Comparison of ENCODE assay signal across 18 cellular contexts in genomic region chr17:42065201-42065600, GRCh38. TPM values are rescaled to one million over a fixed set of nuclear protein-coding genes. Genes with fewer than 3 reads are reported as not detected.
DNase-seq lines count a peak whose midpoint lies in the region; ATAC-seq and TF ChIP-seq lines count a peak whose summit lies in the region.
"Had no signal": no experiment of that assay in that cellular context is flagged by ENCODE, and none has a peak within 500 bp of the region (broad histone marks: within the 10 kb centered on the region; RNA-seq: fewer than 3 reads in every experiment).

No MANE protein-coding gene starts in this region.

- 0 out of 22 replicates have a peak overlapping the region, but pooled peaks of 1 of the 11 experiments have one; percentile 7 for H3K9ac ChIP-seq in BLaER1 treated with 17β-estradiol and CSF1 and Interleukin-3, amounts not matched to agents 10 nM and 100 nM
- no peak overlapping the region for H3K9ac ChIP-seq in smooth muscle cell (ENCODE audit: low read depth)

- H3K4me3 ChIP-seq in BLaER1 treated with 17β-estradiol and CSF1 and Interleukin-3, amounts not matched to agents 10 nM and 100 nM = no peak overlapping the region
- H3K4me3 ChIP-seq in choroid plexus epithelial cell (ENCODE audit: low read depth, low read length) (no peak overlapping the region), smooth muscle cell (no peak overlapping the region)
- H3K4me3 ChIP-seq: SJSA1 had no signal

- no peak overlapping the region for H3K4me3 Mint-ChIP-seq in T-helper 17 cell
- H3K4me3 Mint-ChIP-seq in activated T-cell treated with anti-CD3 and anti-CD28 coated beads, Interleukin-2, amount 50 U/mL, for 4 hours = no peak overlapping the region
- H3K4me3 Mint-ChIP-seq: CD4-positive, alpha-beta memory T cell had no signal

- H3K4me2 ChIP-seq in BLaER1 treated with 17β-estradiol and CSF1 and Interleukin-3, amounts not matched to agents 10 nM and 100 nM = peak overlapping the region; percentile 69 to 87 (median 80)
- no peak overlapping the region for H3K4me2 ChIP-seq in smooth muscle cell

- no peak for DNase-seq in T-helper 17 cell
- DNase-seq in choroid plexus epithelial cell (ENCODE audit: low read depth) = peak; percentile 33
- no peak for DNase-seq in smooth muscle cell (lab: John Stamatoyannopoulos, UW; ENCODE audit: unreplicated experiment)
- DNase-seq in SW480 (ENCODE audit: low spot score) = no peak
- DNase-seq in activated T-cell treated with anti-CD3 and anti-CD28 coated beads, Interleukin-2, amount 50 U/mL, for 4 hours = no peak
- DNase-seq: AML-193; CD4-positive, alpha-beta memory T cell; Karpas-422; NCI-H1436; NCI-H2029 treated with DMSO at 0.1 percent for 48 hours; NCI-H2227 treated with DMSO at 0.1 percent for 48 hours; NCI-H526; NK-92 treated with Interleukin-12 subunit alpha and Interleukin-12 subunit beta, amount 100 ng/mL, for 24 hours had no signal

- ATAC-seq in T-helper 17 cell (no peak), HG03520 (IDR thresholded peaks at IDR 0.05; ENCODE audit: unreplicated experiment) (no peak)
- ATAC-seq in activated T-cell treated with anti-CD3 and anti-CD28 coated beads, Interleukin-2, amount 50 U/mL, for 4 hours = no peak
- ATAC-seq: HepG2 had no signal

- H3K27me3 Mint-ChIP-seq in T-helper 17 cell = peaks cover 31% of the 10 kb centered on the region
- peaks cover 2% of the 10 kb centered on the region for H3K27me3 Mint-ChIP-seq in activated T-cell treated with anti-CD3 and anti-CD28 coated beads, Interleukin-2, amount 50 U/mL, for 4 hours (ENCODE audit: low read depth)

- H3K36me3 Mint-ChIP-seq in T-helper 17 cell (ENCODE audit: low read depth) = no peaks in the 10 kb centered on the region
- H3K36me3 Mint-ChIP-seq in activated T-cell treated with anti-CD3 and anti-CD28 coated beads, Interleukin-2, amount 50 U/mL, for 4 hours (ENCODE audit: insufficient read depth) = no peaks in the 10 kb centered on the region
- H3K36me3 Mint-ChIP-seq: CD4-positive, alpha-beta memory T cell had no signal

- WGBS in smooth muscle cell (ENCODE audit: low lambda C conversion rate) = 79% methylated on average over 2 of the region's 2 CpGs

- TF ChIP-seq CTCF in choroid plexus epithelial cell (conservative IDR thresholded peaks at IDR 0.05; ENCODE audit: low read depth, low read length) = no peak
- TF ChIP-seq CTCF in smooth muscle cell (IDR thresholded peaks at IDR 0.05; ENCODE audit: borderline replicate concordance, insufficient read depth, poor library complexity, severe bottlenecking) = no peak

- H3K9me3 ChIP-seq in BLaER1 treated with 17β-estradiol and CSF1 and Interleukin-3, amounts not matched to agents 10 nM and 100 nM (replicated peaks in 1 of 11) = no peaks in the 10 kb centered on the region
- H3K9me3 ChIP-seq in KOPT-K1 (ENCODE audit: insufficient read depth, low read length, poor library complexity, severe bottlenecking) (no peaks in the 10 kb centered on the region), T-helper 17 cell (ENCODE audit: control insufficient read depth, low read length, poor library complexity, severe bottlenecking) (no peaks in the 10 kb centered on the region), smooth muscle cell (replicated peaks; ENCODE audit: low read depth) (no peaks in the 10 kb centered on the region)
- H3K9me3 ChIP-seq: SJSA1 had no signal

- H2AFZ ChIP-seq in smooth muscle cell (ENCODE audit: low read depth) = no peak overlapping the region

- H3K4me1 ChIP-seq in BLaER1 treated with 17β-estradiol and CSF1 and Interleukin-3, amounts not matched to agents 10 nM and 100 nM = peaks cover 39 to 50% (median 47%) of the 10 kb centered on the region in 10 experiments
- H3K4me1 ChIP-seq in smooth muscle cell (ENCODE audit: low read depth) = no peaks in the 10 kb centered on the region
- H3K4me1 ChIP-seq: SJSA1 had no signal

- H3K27ac Mint-ChIP-seq in T-helper 17 cell = peak overlapping the region; percentile 16

- peaks cover 0 to under 1% (median under 1%) of the 10 kb centered on the region in 11 experiments; a peak in 7 of 22 replicates for H3K27me3 ChIP-seq in BLaER1 treated with 17β-estradiol and CSF1 and Interleukin-3, amounts not matched to agents 10 nM and 100 nM
- peaks cover 1% of the 10 kb centered on the region for H3K27me3 ChIP-seq in smooth muscle cell (ENCODE audit: low read depth)
- H3K27me3 ChIP-seq: SJSA1 had no signal

- H3K36me3 ChIP-seq in BLaER1 treated with 17β-estradiol and CSF1 and Interleukin-3, amounts not matched to agents 10 nM and 100 nM = no peaks in the 10 kb centered on the region
- no peaks in the 10 kb centered on the region for H3K36me3 ChIP-seq in KOPT-K1 (ENCODE audit: insufficient read depth, low read length)
- H3K36me3 ChIP-seq in smooth muscle cell (ENCODE audit: low read depth) = no peaks in the 10 kb centered on the region
- H3K36me3 ChIP-seq: SJSA1 had no signal

- H3K79me2 ChIP-seq in smooth muscle cell (ENCODE audit: low read depth) = no peaks in the 10 kb centered on the region

- H3K4me1 Mint-ChIP-seq in T-helper 17 cell = peaks cover 8% of the 10 kb centered on the region
- peaks cover 5% of the 10 kb centered on the region for H3K4me1 Mint-ChIP-seq in activated T-cell treated with anti-CD3 and anti-CD28 coated beads, Interleukin-2, amount 50 U/mL, for 4 hours (ENCODE audit: low read depth)

- H3K27ac ChIP-seq in BLaER1 treated with 17β-estradiol and CSF1 and Interleukin-3, amounts not matched to agents 10 nM and 100 nM = peak overlapping the region in 1 of 11 experiments; percentile 73; a peak in 2 of 22 replicates
- peak overlapping the region; percentile 88 for H3K27ac ChIP-seq in KOPT-K1 (ENCODE audit: low read depth, low read length, poor library complexity, severe bottlenecking)
- H3K27ac ChIP-seq in smooth muscle cell (ENCODE audit: low read depth) = no peak overlapping the region
- H3K27ac ChIP-seq: SJSA1 had no signal

- H3K9me3 Mint-ChIP-seq in activated T-cell treated with anti-CD3 and anti-CD28 coated beads, Interleukin-2, amount 50 U/mL, for 4 hours = no peaks in the 10 kb centered on the region
- H3K9me3 Mint-ChIP-seq: CD4-positive, alpha-beta memory T cell had no signal

- no peaks in the 10 kb centered on the region for H3F3A ChIP-seq in smooth muscle cell (ENCODE audit: low read depth)

- no peaks in the 10 kb centered on the region for H4K20me1 ChIP-seq in BLaER1 treated with 17β-estradiol and CSF1 and Interleukin-3, amounts not matched to agents 10 nM and 100 nM
- no peaks in the 10 kb centered on the region for H4K20me1 ChIP-seq in smooth muscle cell (ENCODE audit: low read depth)

RNA-seq across cellular contexts. Expression of gene C17orf113, which starts 14.8 kb away (rescaled TPM):
- total RNA-seq in T-helper 17 cell (under 1 TPM; 0.65 to 0.85 TPM), smooth muscle cell (0.49 and 0.54 TPM in 2 replicates)
- 0.38 and 0.46 TPM in 2 replicates for polyA plus RNA-seq in smooth muscle cell
- total RNA-seq in activated T-cell treated with anti-CD3 and anti-CD28 coated beads, Interleukin-2, amount 50 U/mL, for 4 hours = under 1 TPM in 2 of 3 donors, not detected in 1; 0.08 to 0.13 TPM

RNA-seq across cellular contexts. Expression of gene ZNF385C, which starts 33.1 kb away (rescaled TPM):
- total RNA-seq in T-helper 17 cell (under 1 TPM; 0.16 to 0.20 TPM), smooth muscle cell (0.27 and 0.45 TPM in 2 replicates)
- polyA plus RNA-seq in smooth muscle cell = 0.18 and 0.70 TPM in 2 replicates
- total RNA-seq in activated T-cell treated with anti-CD3 and anti-CD28 coated beads, Interleukin-2, amount 50 U/mL, for 4 hours = under 1 TPM in 2 of 3 donors, not detected in 1; 0.29 to 0.43 TPM
- total RNA-seq: SJSA1 had no signal
- polyA plus RNA-seq: CD4-positive, alpha-beta memory T cell had no signal

RNA-seq across cellular contexts. Expression of gene NKIRAS2, which starts 45.3 kb away (rescaled TPM):
- total RNA-seq in T-helper 17 cell (10 to 100 TPM; 14.3 to 15.6 TPM), smooth muscle cell (21.3 and 41.3 TPM in 2 replicates)
- polyA plus RNA-seq in smooth muscle cell = 50.1 and 54.4 TPM in 2 replicates
- total RNA-seq in activated T-cell treated with anti-CD3 and anti-CD28 coated beads, Interleukin-2, amount 50 U/mL, for 4 hours = 10 to 100 TPM; 33.4 to 35.8 (median 34.2) TPM

RNA-seq across cellular contexts. Expression of gene DHX58, which starts 47.3 kb away (rescaled TPM):
- total RNA-seq in T-helper 17 cell = 10 to 100 TPM; 16.9 to 24.0 TPM
- 1.0 and 4.2 TPM in 2 replicates for total RNA-seq in smooth muscle cell
- 0.67 TPM in 1 of 2 replicates, not detected in the other for polyA plus RNA-seq in smooth muscle cell
- total RNA-seq in activated T-cell treated with anti-CD3 and anti-CD28 coated beads, Interleukin-2, amount 50 U/mL, for 4 hours = 1 to 10 TPM; 2.0 to 8.4 (median 6.9) TPM

RNA-seq across cellular contexts. Expression of gene DNAJC7, which starts 48.0 kb away (rescaled TPM):
- 100 to 1,000 TPM; 113 to 124 TPM for total RNA-seq in T-helper 17 cell
- 44.5 and 69.5 TPM in 2 replicates for total RNA-seq in smooth muscle cell
- 44.7 and 61.5 TPM in 2 replicates for polyA plus RNA-seq in smooth muscle cell
- 100 to 1,000 TPM; 144 to 154 (median 147) TPM for total RNA-seq in activated T-cell treated with anti-CD3 and anti-CD28 coated beads, Interleukin-2, amount 50 U/mL, for 4 hours
